Comparison of ENCODE assay signal across 8 cellular contexts in the genomic region with DNA sequence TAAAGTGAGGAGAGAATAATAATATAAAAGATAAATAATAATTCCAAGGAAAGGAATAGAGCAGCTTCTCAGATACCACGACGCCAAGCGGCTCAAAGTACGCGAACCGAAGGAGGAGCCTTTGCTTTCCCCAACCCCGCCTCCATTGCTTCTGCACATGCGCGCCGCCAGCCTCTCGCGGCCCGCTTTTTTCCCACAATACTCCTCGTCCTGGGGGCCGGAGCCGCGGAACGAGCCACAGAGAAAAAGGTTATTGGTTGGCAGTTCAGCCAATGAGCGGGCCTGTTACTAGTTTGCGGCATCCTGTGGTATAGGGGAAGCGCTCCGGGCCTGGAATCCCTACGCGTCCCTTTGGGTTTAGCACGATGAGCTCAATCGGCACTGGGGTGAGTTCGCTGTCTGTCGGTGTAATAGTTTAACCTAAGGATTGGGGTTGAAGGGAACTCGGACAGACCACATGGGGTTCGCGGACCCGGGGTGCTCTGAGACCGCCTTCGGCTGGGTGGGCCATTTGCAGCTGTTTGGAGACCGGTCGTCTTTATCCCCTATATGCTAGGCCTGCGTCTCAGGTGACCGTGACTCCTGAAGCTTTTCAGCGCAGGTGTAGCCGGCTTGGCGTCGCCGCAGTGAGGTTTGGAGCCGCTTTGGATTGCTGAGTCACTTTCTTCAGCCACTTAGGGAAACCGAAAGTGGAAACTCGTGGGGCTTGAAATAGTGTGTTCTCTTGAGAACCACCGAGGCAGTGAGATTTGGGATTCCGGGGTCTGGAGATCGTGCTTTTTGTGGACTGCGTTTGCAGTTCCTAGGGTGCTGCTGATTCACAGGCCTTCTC. TPM values are rescaled to one million over a fixed set of nuclear protein-coding genes. Genes with fewer than 3 reads are reported as not detected.
A peak's percentile ranks its signal among the peaks of the same experiment; 100 is the strongest.
DNase-seq lines count a peak whose midpoint lies in the region; ATAC-seq, FAIRE-seq and TF ChIP-seq lines count a peak whose summit lies in the region.

A gene (plus strand): TSS at position 288 of the 832 bp plus-strand sequence. CDS start 78 bp downstream, at position 366.

- H3K27ac ChIP-seq in kidney (ENCODE audit: low read depth in 2 of 2, low read length in 2 of 2) = peak within 1 kb of the TSS; percentile 98

- H3K36me3 ChIP-seq in kidney (ENCODE audit: control insufficient read depth in 1 of 2, insufficient read depth in 2 of 2, low read length in 2 of 2) = no peaks in the 10 kb centered on the region

- POLR2A ChIA-PET in activated CD4-positive, alpha-beta T cell treated with anti-CD3 and anti-CD28 coated beads for 36 hours (lab: Charles Lee) = interaction anchor here (0.9 to 1.5 kb wide), 3 partner anchors 53 to 183 kb away, joined by 3 to 15 read pairs (median 5); a partner anchor contains a TSS

- H3K4me1 ChIP-seq in kidney (ENCODE audit: control insufficient read depth in 1 of 2, insufficient read depth in 1 of 2, low read depth in 1 of 2, low read length in 2 of 2) = peaks cover 0 to 4% of the 10 kb centered on the region in 2 donors

- DNase-seq in Ammon's horn (ENCODE audit: low spot score) = peak; percentile 97
- peak; percentile 81 for DNase-seq in GM19238 (ENCODE audit: insufficient read length, low spot score)
- peak; percentile 99 to 100 for DNase-seq in NCI-H524 (lab: John Stamatoyannopoulos, UW)
- DNase-seq in activated CD4-positive, alpha-beta T cell treated with anti-CD3 and anti-CD28 coated beads for 36 hours = peak; percentile 98
- DNase-seq in choroid plexus epithelial cell (ENCODE audit: low read depth) = peak; percentile 98
- DNase-seq in kidney = peak; percentile 99
- DNase-seq in stimulated activated CD4-positive, alpha-beta T cell treated with anti-CD3 and anti-CD28 coated beads, Interleukin-15, amount 100 ng/mL, for 24 hours = peak; percentile 98

- no peaks in the 10 kb centered on the region for H3K9me3 ChIP-seq in kidney (ENCODE audit: control insufficient read depth in 1 of 2, low read length in 2 of 2)

- intact Hi-C loops in activated CD4-positive, alpha-beta T cell treated with anti-CD3 and anti-CD28 coated beads for 36 hours (cut with DNase I, micrococcal nuclease) = loop anchor here (1.0 to 2.0 kb wide), 7 partner anchors 36 to 854 kb away; a partner anchor contains a TSS
- intact Hi-C loops in kidney (cut with DNase I) = no loop called here

- H3K4me3 ChIP-seq in choroid plexus epithelial cell (ENCODE audit: low read depth, low read length) (peak within 1 kb of the TSS; percentile 99), kidney (ENCODE audit: low read length in 2 of 2) (peak within 1 kb of the TSS; percentile 97 to 99)

- CTCF ChIA-PET in activated CD4-positive, alpha-beta T cell treated with anti-CD3 and anti-CD28 coated beads for 36 hours (lab: Charles Lee) = interaction anchor here (0.8 to 2.6 kb wide), 4 partner anchors 8 to 151 kb away, joined by 3 to 11 read pairs (median 4); a partner anchor contains a TSS

- H3K4me1 Mint-ChIP-seq in activated CD4-positive, alpha-beta T cell treated with anti-CD3 and anti-CD28 coated beads for 36 hours = peaks cover 40% of the 10 kb centered on the region

- peak; percentile 95 for FAIRE-seq in kidney (lab: Jason Lieb, UNC)

- TF ChIP-seq CTCF in choroid plexus epithelial cell (conservative IDR thresholded peaks at IDR 0.05; ENCODE audit: low read depth, low read length) (peak; percentile 5), kidney (IDR thresholded peaks at IDR 0.05; ENCODE audit: borderline replicate concordance, extremely low read depth, insufficient read depth) (no peak)

- H3K36me3 Mint-ChIP-seq in activated CD4-positive, alpha-beta T cell treated with anti-CD3 and anti-CD28 coated beads for 36 hours (ENCODE audit: low read depth) = peaks cover 27% of the 10 kb centered on the region

- no peaks in the 10 kb centered on the region for H3K9me3 Mint-ChIP-seq in activated CD4-positive, alpha-beta T cell treated with anti-CD3 and anti-CD28 coated beads for 36 hours (ENCODE audit: low read depth)

- peak; percentile 93 for ATAC-seq in HG03442 (IDR thresholded peaks at IDR 0.05; ENCODE audit: unreplicated experiment)
- ATAC-seq in activated CD4-positive, alpha-beta T cell treated with anti-CD3 and anti-CD28 coated beads for 36 hours = peak; percentile 93

- H3K4me3 Mint-ChIP-seq in activated CD4-positive, alpha-beta T cell treated with anti-CD3 and anti-CD28 coated beads for 36 hours = peak within 1 kb of the TSS; percentile 96

- peak within 1 kb of the TSS; percentile 99 to 100 for H3K9ac ChIP-seq in kidney (ENCODE audit: low read length in 2 of 2)

- peak within 1 kb of the TSS; percentile 96 for H3K27ac Mint-ChIP-seq in activated CD4-positive, alpha-beta T cell treated with anti-CD3 and anti-CD28 coated beads for 36 hours

- no peaks in the 10 kb centered on the region for H3K27me3 Mint-ChIP-seq in activated CD4-positive, alpha-beta T cell treated with anti-CD3 and anti-CD28 coated beads for 36 hours

RNA-seq across cellular contexts. Expression of the gene that starts here (rescaled TPM):
- total RNA-seq in activated CD4-positive, alpha-beta T cell treated with anti-CD3 and anti-CD28 coated beads for 36 hours = 100 to 1,000 TPM; 342 to 425 TPM
- 151 TPM for total RNA-seq in kidney
- 164 TPM for polyA plus RNA-seq in kidney (ENCODE audit: insufficient read depth, low read depth, low replicate concordance)

Comparison
In these comparisons a context has a peak if more than half of its experiments do, and no peak if none do; other contexts are left out.
1. Peak in every context shown above with its lines: DNase-seq, ATAC-seq, H3K4me3 ChIP-seq and H3K27ac ChIP-seq.